ENCODE assay signal across 21 cellular contexts in the genomic region with DNA sequence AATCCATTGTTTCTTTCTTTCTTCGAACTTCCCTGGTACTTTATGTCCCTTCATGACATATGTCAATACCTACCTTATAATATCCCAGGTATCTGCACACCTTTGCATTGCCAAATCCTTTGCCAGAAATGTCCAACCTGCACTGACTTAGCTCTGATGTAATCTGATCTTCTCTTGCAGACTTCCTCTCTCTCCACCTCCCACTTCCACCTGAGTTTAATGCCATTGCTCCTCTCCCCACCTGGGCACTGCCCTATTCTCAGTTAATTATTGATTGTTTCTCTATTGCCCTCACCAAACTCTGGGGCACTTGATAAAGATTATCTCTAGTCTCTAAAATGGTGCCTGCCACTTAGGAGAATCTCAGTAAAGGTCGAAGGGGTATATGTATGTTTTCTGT. TPM values are rescaled to one million over a fixed set of nuclear protein-coding genes. Genes with fewer than 3 reads are reported as not detected.
DNase-seq lines count a peak whose midpoint lies in the region.
"Had no signal": no experiment of that assay in that cellular context is flagged by ENCODE, and none has a peak within 500 bp of the region (broad histone marks: within the 10 kb centered on the region; RNA-seq: fewer than 3 reads in every experiment).

No MANE protein-coding gene starts in this region.

- H3K4me3 Mint-ChIP-seq in T-helper 2 cell treated with Interferon-gamma antibody and Interleukin-4, amounts not matched to agents 5 μg/mL and 100 μg/mL, for 36 hours: peak overlapping the region; percentile 42
- peak overlapping the region in 7 of 8 donors; percentile 1 to 73 (median 57) for H3K4me3 Mint-ChIP-seq in CD4-positive, alpha-beta memory T cell
- no peak overlapping the region for H3K4me3 Mint-ChIP-seq in activated CD4-positive, alpha-beta memory T cell treated with anti-CD3 and anti-CD28 coated beads, Interleukin-2, amount 10 ng/mL, durations not matched to agents 7 days and 5 days
- peak overlapping the region in 4 of 5 donors; percentile 7 to 56 (median 30) for H3K4me3 Mint-ChIP-seq in immature natural killer cell

- no peak overlapping the region for H3K27ac ChIP-seq in CD4-positive, alpha-beta memory T cell (ENCODE audit: low read depth, low read length)
- H3K27ac ChIP-seq: cardiac muscle cell, dorsolateral prefrontal cortex, lower lobe of right lung, right atrium auricular region, SK-N-MC, vagina had no signal

- CTCF ChIA-PET in CD4-positive, alpha-beta memory T cell (lab: Charles Lee; ENCODE audit: partially characterized antibody): interaction anchor here (6.4 kb wide), 1 partner anchor 10 kb away, joined by 38 read pairs; no protein-coding TSS in a partner anchor
- CTCF ChIA-PET in activated CD4-positive, alpha-beta memory T cell treated with anti-CD3 and anti-CD28 coated beads, Interleukin-2, amount 10 ng/mL, durations not matched to agents 7 days and 5 days (lab: Charles Lee): interaction anchor here (1.0 kb wide), 1 partner anchor 41 kb away, joined by 3 read pairs; no protein-coding TSS in a partner anchor

- peaks cover 48% of the 10 kb centered on the region for H3K36me3 Mint-ChIP-seq in T-helper 2 cell treated with Interferon-gamma antibody and Interleukin-4, amounts not matched to agents 5 μg/mL and 100 μg/mL, for 36 hours (ENCODE audit: low read depth)
- peaks cover 11 to 20% of the 10 kb centered on the region in 2 donors for H3K36me3 Mint-ChIP-seq in CD4-positive, alpha-beta memory T cell
- peaks cover 66% of the 10 kb centered on the region for H3K36me3 Mint-ChIP-seq in activated CD4-positive, alpha-beta memory T cell treated with anti-CD3 and anti-CD28 coated beads, Interleukin-2, amount 10 ng/mL, durations not matched to agents 7 days and 5 days (ENCODE audit: low read depth)
- H3K36me3 Mint-ChIP-seq in immature natural killer cell: peaks cover 0 to 4% (median 4%) of the 10 kb centered on the region in 3 donors

- H3K27me3 Mint-ChIP-seq in T-helper 2 cell treated with Interferon-gamma antibody and Interleukin-4, amounts not matched to agents 5 μg/mL and 100 μg/mL, for 36 hours (ENCODE audit: low read depth): no peaks in the 10 kb centered on the region
- H3K27me3 Mint-ChIP-seq in CD4-positive, alpha-beta memory T cell: no peaks in the 10 kb centered on the region
- H3K27me3 Mint-ChIP-seq in activated CD4-positive, alpha-beta memory T cell treated with anti-CD3 and anti-CD28 coated beads, Interleukin-2, amount 10 ng/mL, durations not matched to agents 7 days and 5 days: no peaks in the 10 kb centered on the region
- peaks cover 0 to 1% (median 0%) of the 10 kb centered on the region in 3 donors for H3K27me3 Mint-ChIP-seq in immature natural killer cell (ENCODE audit: low read depth in 3 of 3)

- DNase-seq in T-helper 2 cell treated with Interferon-gamma antibody and Interleukin-4, amounts not matched to agents 5 μg/mL and 100 μg/mL, for 36 hours (ENCODE audit: low spot score): no peak
- DNase-seq in T-helper 2 cell (no peak), immature natural killer cell (no peak), Kasumi-1 (lab: John Stamatoyannopoulos, UW) (no peak), posterior vena cava (ENCODE audit: low spot score) (no peak)
- no peak for DNase-seq in CD4-positive, alpha-beta memory T cell
- no peak for DNase-seq in activated CD4-positive, alpha-beta memory T cell treated with anti-CD3 and anti-CD28 coated beads, Interleukin-2, amount 10 ng/mL, durations not matched to agents 7 days and 5 days
- DNase-seq in stimulated activated CD4-positive, alpha-beta T cell treated with anti-CD3 and anti-CD28 coated beads, Interleukin-1b, Interleukin-23, amount 100 ng/mL, for 48 hours: no peak
- DNase-seq: 8988T, dorsolateral prefrontal cortex, hippocampal formation, lower lobe of right lung, NCI-H1417, NCI-H524 had no signal

- peak overlapping the region; percentile 53 for H3K27ac Mint-ChIP-seq in T-helper 2 cell treated with Interferon-gamma antibody and Interleukin-4, amounts not matched to agents 5 μg/mL and 100 μg/mL, for 36 hours
- H3K27ac Mint-ChIP-seq in CD4-positive, alpha-beta memory T cell: peak overlapping the region; percentile 43 to 92 (median 73)
- H3K27ac Mint-ChIP-seq in activated CD4-positive, alpha-beta memory T cell treated with anti-CD3 and anti-CD28 coated beads, Interleukin-2, amount 10 ng/mL, durations not matched to agents 7 days and 5 days: peak overlapping the region; percentile 3
- H3K27ac Mint-ChIP-seq in immature natural killer cell: peak overlapping the region; percentile 42 to 66 (median 56)

- peaks cover 95% of the 10 kb centered on the region for H3K4me1 ChIP-seq in CD4-positive, alpha-beta memory T cell (ENCODE audit: insufficient read depth, low read length)
- H3K4me1 ChIP-seq: lower lobe of right lung, right atrium auricular region, vagina had no signal

- peaks cover 64% of the 10 kb centered on the region for H3K4me1 Mint-ChIP-seq in T-helper 2 cell treated with Interferon-gamma antibody and Interleukin-4, amounts not matched to agents 5 μg/mL and 100 μg/mL, for 36 hours (ENCODE audit: low read depth)
- H3K4me1 Mint-ChIP-seq in CD4-positive, alpha-beta memory T cell: peaks cover 67 to 90% (median 79%) of the 10 kb centered on the region in 4 donors
- H3K4me1 Mint-ChIP-seq in activated CD4-positive, alpha-beta memory T cell treated with anti-CD3 and anti-CD28 coated beads, Interleukin-2, amount 10 ng/mL, durations not matched to agents 7 days and 5 days: peaks cover 64% of the 10 kb centered on the region
- H3K4me1 Mint-ChIP-seq in immature natural killer cell: peaks cover 68 to 94% of the 10 kb centered on the region in 2 donors

- H3K4me3 ChIP-seq in CD4-positive, alpha-beta memory T cell (ENCODE audit: low read length in 2 of 2): no peak overlapping the region
- H3K4me3 ChIP-seq: cardiac muscle cell, dorsolateral prefrontal cortex, lower lobe of right lung, right atrium auricular region, SK-N-MC, vagina had no signal

- no peaks in the 10 kb centered on the region for H3K9me3 ChIP-seq in CD4-positive, alpha-beta memory T cell (ENCODE audit: control insufficient read depth in 1 of 2, low read length in 2 of 2)
- H3K9me3 ChIP-seq: lower lobe of right lung, right atrium auricular region, vagina had no signal

- intact Hi-C loops in CD4-positive, alpha-beta memory T cell (cut with micrococcal nuclease): no loop called here
- intact Hi-C loops in posterior vena cava (cut with DNase I): no loop called here

- H3K27me3 ChIP-seq in CD4-positive, alpha-beta memory T cell (ENCODE audit: insufficient read depth, low read length): no peaks in the 10 kb centered on the region
- H3K27me3 ChIP-seq: cardiac muscle cell, right atrium auricular region, vagina had no signal

- no peaks in the 10 kb centered on the region for H3K36me3 ChIP-seq in CD4-positive, alpha-beta memory T cell (ENCODE audit: insufficient read depth, low read length)
- H3K36me3 ChIP-seq: cardiac muscle cell, lower lobe of right lung, right atrium auricular region, vagina had no signal

- POLR2A ChIA-PET in CD4-positive, alpha-beta memory T cell (lab: Charles Lee; ENCODE audit: partially characterized antibody): interaction anchor here (0.6 to 1.9 kb wide), 7 partner anchors 11 to 109 kb away, joined by 3 to 7 read pairs (median 5); a partner anchor contains a TSS
- POLR2A ChIA-PET in activated CD4-positive, alpha-beta memory T cell treated with anti-CD3 and anti-CD28 coated beads, Interleukin-2, amount 10 ng/mL, durations not matched to agents 7 days and 5 days (lab: Charles Lee): no interaction called here

- no peaks in the 10 kb centered on the region for H3K9me3 Mint-ChIP-seq in T-helper 2 cell treated with Interferon-gamma antibody and Interleukin-4, amounts not matched to agents 5 μg/mL and 100 μg/mL, for 36 hours
- no peaks in the 10 kb centered on the region for H3K9me3 Mint-ChIP-seq in CD4-positive, alpha-beta memory T cell
- no peaks in the 10 kb centered on the region for H3K9me3 Mint-ChIP-seq in activated CD4-positive, alpha-beta memory T cell treated with anti-CD3 and anti-CD28 coated beads, Interleukin-2, amount 10 ng/mL, durations not matched to agents 7 days and 5 days
- H3K9me3 Mint-ChIP-seq in immature natural killer cell: no peaks in the 10 kb centered on the region

RNA-seq across cellular contexts. Expression of a gene that starts 23.0 kb away (rescaled TPM):
- 100 to 1,000 TPM; 218 to 225 TPM for total RNA-seq in CD4-positive, alpha-beta memory T cell
- 100 to 1,000 TPM; 506 to 524 TPM for polyA plus RNA-seq in CD4-positive, alpha-beta memory T cell
- total RNA-seq in activated CD4-positive, alpha-beta memory T cell treated with anti-CD3 and anti-CD28 coated beads, Interleukin-2, amount 10 ng/mL, durations not matched to agents 7 days and 5 days: 100 to 1,000 TPM; 167 TPM
- polyA plus RNA-seq in immature natural killer cell: 100 to 1,000 TPM; 107 to 168 (median 150) TPM
- total RNA-seq in posterior vena cava: 10 to 100 TPM; 12.0 to 23.2 TPM
- total RNA-seq: cardiac muscle cell, G401, osteocyte had no signal
- polyA plus RNA-seq: cardiac muscle cell, keratinocyte had no signal

Comparison
In these comparisons a context has a peak if more than half of its experiments do, and no peak if none do; other contexts are left out.
1. H3K27ac Mint-ChIP-seq: peak in every context shown above with its lines; median percentile 73 in CD4-positive, alpha-beta memory T cell; 56 in immature natural killer cell; 53 in T-helper 2 cell treated with Interferon-gamma antibody and Interleukin-4, amounts not matched to agents 5 μg/mL and 100 μg/mL, for 36 hours; 3 in activated CD4-positive, alpha-beta memory T cell treated with anti-CD3 and anti-CD28 coated beads, Interleukin-2, amount 10 ng/mL, durations not matched to agents 7 days and 5 days.
2. RNA of a gene that starts 23.0 kb away (total RNA-seq): 218 to 225 TPM in CD4-positive, alpha-beta memory T cell and 167 TPM in activated CD4-positive, alpha-beta memory T cell treated with anti-CD3 and anti-CD28 coated beads, Interleukin-2, amount 10 ng/mL, durations not matched to agents 7 days and 5 days; 12.0 to 23.2 TPM in posterior vena cava; every median in the first group is over 4 times any median in the second.